In the genomic region with DNA sequence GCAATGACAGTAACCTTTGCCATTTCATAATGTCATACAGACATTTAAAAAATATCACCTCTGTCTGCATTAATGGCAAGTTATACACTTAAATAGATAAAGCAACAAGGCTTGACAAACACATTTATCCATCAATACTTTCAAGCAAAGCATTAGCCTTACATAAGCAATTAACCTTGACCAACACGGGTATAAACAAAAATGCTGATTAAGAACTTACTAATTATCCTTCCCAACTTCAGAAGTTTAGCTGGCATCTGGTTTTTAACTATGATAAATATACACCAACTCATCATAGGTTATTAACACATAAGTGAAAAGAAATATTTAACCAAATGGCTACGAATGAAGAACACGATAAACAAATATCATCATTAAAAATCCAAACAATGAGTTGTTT, we compare ENCODE assay signal across 20 cellular contexts.
A peak's percentile ranks its signal among the peaks of the same experiment; 100 is the strongest.
DNase-seq lines count a peak whose midpoint lies in the region; ATAC-seq, FAIRE-seq and TF ChIP-seq lines count a peak whose summit lies in the region.
"Had no signal": no experiment of that assay in that cellular context is flagged by ENCODE, and none has a peak within 500 bp of the region (broad histone marks: within the 10 kb centered on the region; RNA-seq: fewer than 3 reads in every experiment).

No MANE protein-coding gene starts in this region.

- H3K4me2 ChIP-seq in A549, result no peak overlapping the region
- H3K4me2 ChIP-seq: GM23338 had no signal

- no peak for ATAC-seq in A549
- no peak for ATAC-seq in GM18511 (IDR thresholded peaks at IDR 0.05; ENCODE audit: unreplicated experiment)
- ATAC-seq: GM23338, HCT116 had no signal

- H3K27me3 ChIP-seq in SJSA1 (replicated peaks) (no peaks in the 10 kb centered on the region), endocrine pancreas (ENCODE audit: control insufficient read depth, insufficient read depth, low read length) (no peaks in the 10 kb centered on the region)

- TF ChIP-seq RAD21 in A549 (conservative IDR thresholded peaks at IDR 0.05 in 1 of 2, IDR thresholded peaks at IDR 0.05 in 1 of 2), result no peak

- no peak overlapping the region for H3K9ac ChIP-seq in endocrine pancreas (ENCODE audit: control insufficient read depth, insufficient read depth, low read length)

- CTCF ChIA-PET in A549 (lab: Yijun Ruan, JAX), result no interaction called here

- TF ChIP-seq CTCF in A549 (IDR thresholded peaks at IDR 0.05), result no peak

- no peaks in the 10 kb centered on the region for H3K36me3 ChIP-seq in SJSA1
- H3K36me3 ChIP-seq in endocrine pancreas (ENCODE audit: control insufficient read depth, insufficient read depth, low read length), result no peaks in the 10 kb centered on the region

- 83% methylated on average over 3 of the region's 3 CpGs for WGBS in A549 (ENCODE audit: missing lambda C conversion rate)

- TF ChIP-seq EP300 in A549 (IDR thresholded peaks at IDR 0.05), result no peak

- no peak for TF ChIP-seq POLR2A in A549 (IDR thresholded peaks at IDR 0.05; ENCODE audit: low read length)

- H3K4me3 ChIP-seq in A549, result no peak overlapping the region
- no peak overlapping the region for H3K4me3 ChIP-seq in SJSA1
- H3K4me3 ChIP-seq in endocrine pancreas (ENCODE audit: control insufficient read depth, insufficient read depth, low read length), result peak overlapping the region; percentile 28
- H3K4me3 ChIP-seq: GM23338 had no signal

- POLR2A ChIA-PET in A549 (lab: Yijun Ruan, JAX), result no interaction called here

- H3K27ac ChIP-seq in A549 (no peak overlapping the region), SJSA1 (peak overlapping the region; percentile 55)

- DNase-seq in A549 (ENCODE audit: low read depth in 1 of 2, low spot score in 1 of 2) (no peak), SJSA1 (ENCODE audit: low read depth in 1 of 2, low spot score in 2 of 2) (no peak), DMS79 treated with DMSO at 0.1 percent for 48 hours (lab: John Stamatoyannopoulos, UW) (no peak), NCI-H82 treated with DMSO at 0.1 percent for 48 hours (lab: John Stamatoyannopoulos, UW; ENCODE audit: unreplicated experiment) (no peak)
- DNase-seq: 8988T; C1 segment of cervical spinal cord; Calu3; CD4-positive, alpha-beta memory T cell; COR-L47; DMS53; DND-41; H9 had no signal

- H3K9me3 ChIP-seq in A549, result no peaks in the 10 kb centered on the region
- H3K9me3 ChIP-seq in SJSA1 (replicated peaks), result no peaks in the 10 kb centered on the region
- H3K9me3 ChIP-seq in endocrine pancreas (ENCODE audit: control insufficient read depth, low read length), result no peaks in the 10 kb centered on the region

- FAIRE-seq in A549 (lab: Jason Lieb, UNC) (no peak), islet of Langerhans (lab: Jason Lieb, UNC) (peak; percentile 24)
- FAIRE-seq: G401.6, GM12892, GM19239 had no signal

- H3K4me1 ChIP-seq in A549 (peaks cover 5% of the 10 kb centered on the region; the same call in 1 of the 3 replicates), SJSA1 (replicated peaks) (peaks cover 32% of the 10 kb centered on the region), endocrine pancreas (ENCODE audit: control insufficient read depth, insufficient read depth, low read length) (peaks cover 7% of the 10 kb centered on the region)

TF ChIP-seq in A549, 52 proteins besides CTCF, POLR2A, EP300 and RAD21:
- TF ChIP-seq MAFK (IDR thresholded peaks at IDR 0.05; ENCODE audit: partially characterized antibody) (peak; percentile 41), FOSB (CRISPR knock-in tag; IDR thresholded peaks at IDR 0.05) (no peak)
